16 cellular contexts compared by ENCODE assay signal in the genomic region with DNA sequence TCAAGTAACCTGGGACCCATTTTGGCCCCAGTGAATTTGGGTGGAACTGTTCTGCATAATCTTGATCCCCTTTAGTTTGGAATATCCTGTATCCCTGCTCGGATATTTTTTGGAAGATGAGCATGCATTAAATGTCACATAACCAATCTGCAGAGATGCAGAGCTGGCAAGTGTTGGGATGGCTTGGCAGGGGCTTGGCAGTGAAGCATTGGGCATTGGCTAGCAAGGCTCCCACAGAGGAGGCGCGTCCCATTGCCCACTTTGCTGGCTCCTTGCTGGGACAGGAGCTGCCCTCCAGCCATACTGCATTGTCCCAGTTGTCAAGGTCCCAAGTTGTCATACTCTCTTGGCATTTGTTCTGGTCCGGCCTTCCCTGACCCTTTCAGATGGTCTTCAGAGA. TPM values are rescaled to one million over a fixed set of nuclear protein-coding genes. Genes with fewer than 3 reads are reported as not detected.
DNase-seq lines count a peak whose midpoint lies in the region; ATAC-seq and TF ChIP-seq lines count a peak whose summit lies in the region.
"Had no signal": no experiment of that assay in that cellular context is flagged by ENCODE, and none has a peak within 500 bp of the region (broad histone marks: within the 10 kb centered on the region; RNA-seq: fewer than 3 reads in every experiment).

No MANE protein-coding gene starts in this region.

- H3K4me3 Mint-ChIP-seq in glutamatergic neuron (ENCODE audit: unreplicated experiment), result peak overlapping the region; percentile 58
- no peak overlapping the region for H3K4me3 Mint-ChIP-seq in T-helper 2 cell treated with Interferon-gamma antibody and Interleukin-4, amounts not matched to agents 5 μg/mL and 100 μg/mL, for 36 hours
- H3K4me3 Mint-ChIP-seq: CD4-positive, alpha-beta T cell; GM23338 had no signal

- H3K36me3 ChIP-seq in RWPE2 (ENCODE audit: low read depth), result peaks cover 100% of the 10 kb centered on the region

- H3K4me1 Mint-ChIP-seq in glutamatergic neuron (ENCODE audit: low read depth, unreplicated experiment), result peaks cover 68% of the 10 kb centered on the region
- H3K4me1 Mint-ChIP-seq in T-helper 2 cell treated with Interferon-gamma antibody and Interleukin-4, amounts not matched to agents 5 μg/mL and 100 μg/mL, for 36 hours (ENCODE audit: low read depth), result no peaks in the 10 kb centered on the region

- peak overlapping the region; percentile 40 for H3K27ac ChIP-seq in RWPE2 (ENCODE audit: poor library complexity, severe bottlenecking)
- H3K27ac ChIP-seq: C4-2B, HL-60 had no signal

- peaks cover 32% of the 10 kb centered on the region for H3K9me3 Mint-ChIP-seq in glutamatergic neuron (ENCODE audit: unreplicated experiment)
- H3K9me3 Mint-ChIP-seq in T-helper 2 cell treated with Interferon-gamma antibody and Interleukin-4, amounts not matched to agents 5 μg/mL and 100 μg/mL, for 36 hours, result no peaks in the 10 kb centered on the region
- H3K9me3 Mint-ChIP-seq: CD4-positive, alpha-beta T cell; GM23338 had no signal

- no peak overlapping the region for H3K4me3 ChIP-seq in RWPE2 (ENCODE audit: severe bottlenecking)
- H3K4me3 ChIP-seq: GM12878, GM23338 had no signal

- ATAC-seq in RWPE2 (ENCODE audit: low read depth), result no peak
- no peak for ATAC-seq in GM18861 (IDR thresholded peaks at IDR 0.05; ENCODE audit: unreplicated experiment)
- ATAC-seq: GM12878, GM23338 had no signal

- peaks cover 26% of the 10 kb centered on the region for H3K27me3 Mint-ChIP-seq in glutamatergic neuron (ENCODE audit: unreplicated experiment)
- peaks cover 19% of the 10 kb centered on the region for H3K27me3 Mint-ChIP-seq in T-helper 2 cell treated with Interferon-gamma antibody and Interleukin-4, amounts not matched to agents 5 μg/mL and 100 μg/mL, for 36 hours (ENCODE audit: low read depth)

- TF ChIP-seq CTCF in RWPE2 (IDR thresholded peaks at IDR 0.05; ENCODE audit: poor library complexity, severe bottlenecking), result no peak
- no peak for TF ChIP-seq CTCF in glutamatergic neuron (IDR thresholded peaks at IDR 0.05; ENCODE audit: partially characterized antibody, unreplicated experiment)

- DNase-seq in RWPE2 (ENCODE audit: low spot score) (no peak), cerebellar cortex (ENCODE audit: low spot score) (peak; percentile 83), glutamatergic neuron (no peak), DMS53 (lab: John Stamatoyannopoulos, UW) (no peak)
- DNase-seq in T-helper 2 cell treated with Interferon-gamma antibody and Interleukin-4, amounts not matched to agents 5 μg/mL and 100 μg/mL, for 36 hours (ENCODE audit: low spot score), result no peak
- DNase-seq: ACHN; AML-193; CD4-positive, alpha-beta T cell; DMS153; DMS79 treated with DMSO at 0.1 percent for 48 hours; HCEC 1CT had no signal

- H3K4me1 ChIP-seq in RWPE2 (ENCODE audit: insufficient read depth, poor library complexity, severe bottlenecking), result peaks cover 17% of the 10 kb centered on the region

- no peaks in the 10 kb centered on the region for H3K27me3 ChIP-seq in RWPE2 (ENCODE audit: insufficient read depth, poor library complexity, severe bottlenecking)

- peak overlapping the region; percentile 96 for H3K27ac Mint-ChIP-seq in glutamatergic neuron (ENCODE audit: unreplicated experiment)
- no peak overlapping the region for H3K27ac Mint-ChIP-seq in T-helper 2 cell treated with Interferon-gamma antibody and Interleukin-4, amounts not matched to agents 5 μg/mL and 100 μg/mL, for 36 hours
- H3K27ac Mint-ChIP-seq: CD4-positive, alpha-beta T cell; GM23338 had no signal

- H3K9me3 ChIP-seq in RWPE2 (ENCODE audit: severe bottlenecking), result no peaks in the 10 kb centered on the region

- H3K36me3 Mint-ChIP-seq in glutamatergic neuron (ENCODE audit: unreplicated experiment), result no peaks in the 10 kb centered on the region
- H3K36me3 Mint-ChIP-seq in T-helper 2 cell treated with Interferon-gamma antibody and Interleukin-4, amounts not matched to agents 5 μg/mL and 100 μg/mL, for 36 hours (ENCODE audit: low read depth), result no peaks in the 10 kb centered on the region

RNA-seq across cellular contexts. Expression of a gene that starts 29.9 kb away (rescaled TPM):
- total RNA-seq in glutamatergic neuron (ENCODE audit: unreplicated experiment), result 2.8 TPM
- total RNA-seq: CD4-positive, alpha-beta T cell had no signal
